8 cellular contexts compared by ENCODE assay signal in genomic region chr1:11653616-11654570, GRCh38. TPM values are rescaled to one million over a fixed set of nuclear protein-coding genes. Genes with fewer than 3 reads are reported as not detected.
DNase-seq lines count a peak whose midpoint lies in the region; ATAC-seq, FAIRE-seq and TF ChIP-seq lines count a peak whose summit lies in the region.

TSS of gene FBXO2 (minus strand) at chr1:11654429. CDS start at chr1:11654340, 89 bp downstream.

- DNase-seq in AG20443 (ENCODE audit: low spot score): peak; percentile 70
- no peak for DNase-seq in GM12891 (ENCODE audit: insufficient read length, low spot score)
- DNase-seq in NOMO-1 (lab: John Stamatoyannopoulos, UW; ENCODE audit: unreplicated experiment in 2 of 2): no peak
- DNase-seq in NCI-H446 treated with DMSO at 0.1 percent for 48 hours (lab: John Stamatoyannopoulos, UW): no peak

- H3K36me3 Mint-ChIP-seq in T-helper 1 cell treated with Interleukin-12 subunit alpha and Interleukin-12 subunit beta and Interleukin-4 antibody, amounts not matched to agents 30 μg/mL and 1 μg/mL, for 36 hours (ENCODE audit: low read depth): peaks cover 2% of the 10 kb centered on the region
- peaks cover 5% of the 10 kb centered on the region for H3K36me3 Mint-ChIP-seq in nephron (ENCODE audit: low read depth)

- TF ChIP-seq CTCF in nephron (IDR thresholded peaks at IDR 0.05; ENCODE audit: unreplicated experiment in 3 of 3): no peak

- H3K27ac Mint-ChIP-seq in T-helper 1 cell treated with Interleukin-12 subunit alpha and Interleukin-12 subunit beta and Interleukin-4 antibody, amounts not matched to agents 30 μg/mL and 1 μg/mL, for 36 hours: no peak within 1 kb of the TSS
- H3K27ac Mint-ChIP-seq in nephron: no peak within 1 kb of the TSS

- FAIRE-seq in GM12891 (lab: Jason Lieb, UNC): no peak

- TF ChIP-seq POLR2A in GM12891 (IDR thresholded peaks at IDR 0.05; ENCODE audit: low read depth, low read length): no peak

- ATAC-seq in GM21390 (IDR thresholded peaks at IDR 0.05; ENCODE audit: unreplicated experiment) (peak; percentile 19), esophagus mucosa (peak; percentile 42)

- peaks cover 18% of the 10 kb centered on the region for H3K4me1 Mint-ChIP-seq in T-helper 1 cell treated with Interleukin-12 subunit alpha and Interleukin-12 subunit beta and Interleukin-4 antibody, amounts not matched to agents 30 μg/mL and 1 μg/mL, for 36 hours (ENCODE audit: low read depth)
- H3K4me1 Mint-ChIP-seq in nephron: peaks cover 9% of the 10 kb centered on the region

- H3K4me3 Mint-ChIP-seq in T-helper 1 cell treated with Interleukin-12 subunit alpha and Interleukin-12 subunit beta and Interleukin-4 antibody, amounts not matched to agents 30 μg/mL and 1 μg/mL, for 36 hours: peak within 1 kb of the TSS; percentile 76
- H3K4me3 Mint-ChIP-seq in nephron: peak within 1 kb of the TSS; percentile 76 to 79 (median 79)

- no peaks in the 10 kb centered on the region for H3K9me3 Mint-ChIP-seq in T-helper 1 cell treated with Interleukin-12 subunit alpha and Interleukin-12 subunit beta and Interleukin-4 antibody, amounts not matched to agents 30 μg/mL and 1 μg/mL, for 36 hours
- H3K9me3 Mint-ChIP-seq in nephron: no peaks in the 10 kb centered on the region

- peaks cover 18% of the 10 kb centered on the region for H3K27me3 Mint-ChIP-seq in T-helper 1 cell treated with Interleukin-12 subunit alpha and Interleukin-12 subunit beta and Interleukin-4 antibody, amounts not matched to agents 30 μg/mL and 1 μg/mL, for 36 hours (ENCODE audit: low read depth)
- H3K27me3 Mint-ChIP-seq in nephron (ENCODE audit: low read depth): peaks cover 59% of the 10 kb centered on the region

TF ChIP-seq in GM12891, 5 proteins besides CTCF, POLR2A, EP300 and RAD21:
- TF ChIP-seq POLR2AphosphoS5 (IDR thresholded peaks at IDR 0.05; ENCODE audit: low read depth, low read length) (no peak), PAX5 (IDR thresholded peaks at IDR 0.05; ENCODE audit: insufficient read depth, low read length, severe bottlenecking) (no peak), SPI1 (IDR thresholded peaks at IDR 0.05; ENCODE audit: low read depth, low read length) (no peak), POU2F2 (IDR thresholded peaks at IDR 0.05; ENCODE audit: low read depth, low read length) (no peak), TAF1 (IDR thresholded peaks at IDR 0.05; ENCODE audit: low read depth, low read length) (no peak)

RNA-seq across cellular contexts. Expression of gene FBXO2, which starts in this region (rescaled TPM):
- 5.9 TPM for total RNA-seq in esophagus mucosa
- polyA plus RNA-seq in GM12891 (2012; ENCODE audit: low read depth, missing spikeins): 0.28 TPM
